ENCODE assay signal across 13 cellular contexts in the genomic region with DNA sequence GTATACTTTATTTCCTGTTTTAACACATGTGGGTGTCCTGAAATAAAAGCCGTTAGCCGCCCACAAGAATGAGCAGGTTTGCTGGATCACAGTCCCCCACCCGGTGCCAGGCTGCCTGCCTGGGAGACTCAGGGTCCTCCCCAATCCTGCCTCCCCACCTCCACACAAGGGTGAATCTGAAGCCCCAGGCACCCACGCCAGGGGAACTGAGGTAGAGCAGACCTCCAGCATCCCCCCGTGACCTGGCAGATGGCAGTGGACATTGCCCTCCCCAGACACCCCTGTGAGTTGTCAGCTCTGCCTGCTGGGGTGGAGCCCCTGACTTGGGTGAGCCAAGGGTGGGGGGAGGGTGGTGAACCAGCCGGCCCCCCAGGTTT.
DNase-seq lines count a peak whose midpoint lies in the region; ATAC-seq and TF ChIP-seq lines count a peak whose summit lies in the region.
"Had no signal": no experiment of that assay in that cellular context is flagged by ENCODE, and none has a peak within 500 bp of the region (broad histone marks: within the 10 kb centered on the region; RNA-seq: fewer than 3 reads in every experiment).

No MANE protein-coding gene starts in this region.

- H3K27me3 ChIP-seq in neutrophil, result peaks cover 27% of the 10 kb centered on the region
- no peaks in the 10 kb centered on the region for H3K27me3 ChIP-seq in aorta (ENCODE audit: control insufficient read depth in 1 of 2, insufficient read depth in 2 of 2, low read length in 1 of 2)
- H3K27me3 ChIP-seq: adrenal gland had no signal

- H3K4me1 Mint-ChIP-seq in natural killer cell treated with Interleukin-12 subunit alpha and Interleukin-12 subunit beta and Interleukin-15 and Interleukin-18, amount 100 ng/mL, for 72 hours (ENCODE audit: low read depth in 2 of 2), result peaks cover 16 to 36% of the 10 kb centered on the region in 2 donors
- H3K4me1 Mint-ChIP-seq in natural killer cell, result peaks cover 21 to 46% of the 10 kb centered on the region in 2 donors
- peaks cover 16% of the 10 kb centered on the region for H3K4me1 Mint-ChIP-seq in T-helper 2 cell treated with Interferon-gamma antibody and Interleukin-4, amounts not matched to agents 5 μg/mL and 100 μg/mL, for 36 hours (ENCODE audit: low read depth)

- H3K4me1 ChIP-seq in neutrophil (ENCODE audit: control insufficient read depth in 1 of 2, insufficient read depth in 1 of 2, low read depth in 1 of 2, low read length in 1 of 2) (peaks cover 23 to 24% of the 10 kb centered on the region in 2 experiments), aorta (ENCODE audit: control insufficient read depth in 1 of 2, insufficient read depth in 2 of 2, low read length in 2 of 2) (peaks cover 0 to 2% of the 10 kb centered on the region in 2 donors)
- H3K4me1 ChIP-seq: prostate gland had no signal

- H3K4me3 Mint-ChIP-seq in natural killer cell treated with Interleukin-12 subunit alpha and Interleukin-12 subunit beta and Interleukin-15 and Interleukin-18, amount 100 ng/mL, for 72 hours, result peak overlapping the region; percentile 54
- H3K4me3 Mint-ChIP-seq in natural killer cell, result no peak overlapping the region
- no peak overlapping the region for H3K4me3 Mint-ChIP-seq in T-helper 2 cell treated with Interferon-gamma antibody and Interleukin-4, amounts not matched to agents 5 μg/mL and 100 μg/mL, for 36 hours
- H3K4me3 Mint-ChIP-seq: mesothelial cell of epicardium had no signal

- H3K27me3 Mint-ChIP-seq in natural killer cell treated with Interleukin-12 subunit alpha and Interleukin-12 subunit beta and Interleukin-15 and Interleukin-18, amount 100 ng/mL, for 72 hours, result peaks cover under 1% of the 10 kb centered on the region in 2 donors
- peaks cover 0 to 1% of the 10 kb centered on the region in 2 donors for H3K27me3 Mint-ChIP-seq in natural killer cell (ENCODE audit: low read depth in 2 of 2)
- H3K27me3 Mint-ChIP-seq in T-helper 2 cell treated with Interferon-gamma antibody and Interleukin-4, amounts not matched to agents 5 μg/mL and 100 μg/mL, for 36 hours (ENCODE audit: low read depth), result no peaks in the 10 kb centered on the region

- peak overlapping the region; percentile 28 to 57 for H3K27ac Mint-ChIP-seq in natural killer cell treated with Interleukin-12 subunit alpha and Interleukin-12 subunit beta and Interleukin-15 and Interleukin-18, amount 100 ng/mL, for 72 hours
- H3K27ac Mint-ChIP-seq in natural killer cell, result peak overlapping the region in 1 of 2 donors; percentile 63
- H3K27ac Mint-ChIP-seq in T-helper 2 cell treated with Interferon-gamma antibody and Interleukin-4, amounts not matched to agents 5 μg/mL and 100 μg/mL, for 36 hours, result peak overlapping the region; percentile 76
- H3K27ac Mint-ChIP-seq: mesothelial cell of epicardium had no signal

- H3K36me3 Mint-ChIP-seq in natural killer cell treated with Interleukin-12 subunit alpha and Interleukin-12 subunit beta and Interleukin-15 and Interleukin-18, amount 100 ng/mL, for 72 hours, result no peaks in the 10 kb centered on the region
- no peaks in the 10 kb centered on the region for H3K36me3 Mint-ChIP-seq in natural killer cell
- no peaks in the 10 kb centered on the region for H3K36me3 Mint-ChIP-seq in T-helper 2 cell treated with Interferon-gamma antibody and Interleukin-4, amounts not matched to agents 5 μg/mL and 100 μg/mL, for 36 hours (ENCODE audit: low read depth)
- H3K36me3 Mint-ChIP-seq: mesothelial cell of epicardium had no signal

- peak; percentile 39 for DNase-seq in natural killer cell treated with Interleukin-12 subunit alpha and Interleukin-12 subunit beta and Interleukin-15 and Interleukin-18, amount 100 ng/mL, for 72 hours (ENCODE audit: low spot score)
- DNase-seq in natural killer cell (no peak), aorta (peak; percentile 44 to 76)
- no peak for DNase-seq in T-helper 2 cell treated with Interferon-gamma antibody and Interleukin-4, amounts not matched to agents 5 μg/mL and 100 μg/mL, for 36 hours (ENCODE audit: low spot score)
- DNase-seq in stimulated activated CD4-positive, alpha-beta T cell treated with anti-CD3 and anti-CD28 coated beads, Interleukin-4, amount 100 ng/mL, for 4 hours, result no peak
- DNase-seq: activated CD4-positive, alpha-beta T cell treated with anti-CD3 and anti-CD28 coated beads, Interleukin-2, amount 50 U/mL, for 48 hours had no signal

- H3K9me3 Mint-ChIP-seq in natural killer cell treated with Interleukin-12 subunit alpha and Interleukin-12 subunit beta and Interleukin-15 and Interleukin-18, amount 100 ng/mL, for 72 hours, result no peaks in the 10 kb centered on the region
- no peaks in the 10 kb centered on the region for H3K9me3 Mint-ChIP-seq in natural killer cell
- no peaks in the 10 kb centered on the region for H3K9me3 Mint-ChIP-seq in T-helper 2 cell treated with Interferon-gamma antibody and Interleukin-4, amounts not matched to agents 5 μg/mL and 100 μg/mL, for 36 hours
- H3K9me3 Mint-ChIP-seq: mesothelial cell of epicardium had no signal

- no peak for ATAC-seq in natural killer cell treated with Interleukin-12 subunit alpha and Interleukin-12 subunit beta and Interleukin-15 and Interleukin-18, amount 100 ng/mL, for 72 hours
- ATAC-seq in natural killer cell (no peak), aorta (ENCODE audit: low FRiP score) (no peak), GM19467 (IDR thresholded peaks at IDR 0.05; ENCODE audit: unreplicated experiment) (no peak), HG02840 (IDR thresholded peaks at IDR 0.05; ENCODE audit: low FRiP score, unreplicated experiment) (no peak)
- ATAC-seq: HCT116 had no signal

- TF ChIP-seq CTCF in natural killer cell (IDR thresholded peaks at IDR 0.05) (no peak), neutrophil (IDR thresholded peaks at IDR 0.05) (no peak)

- WGBS in aorta, 2 donors, result 81% methylated on average over 6 of the region's 6 CpGs

- H3K36me3 ChIP-seq in neutrophil (no peaks in the 10 kb centered on the region), aorta (ENCODE audit: control insufficient read depth in 1 of 2, insufficient read depth in 2 of 2, low read length in 1 of 2) (no peaks in the 10 kb centered on the region)
- H3K36me3 ChIP-seq: adrenal gland, prostate gland had no signal

- H3K9me3 ChIP-seq in neutrophil (no peaks in the 10 kb centered on the region), aorta (ENCODE audit: control insufficient read depth, low read length) (no peaks in the 10 kb centered on the region)
- H3K9me3 ChIP-seq: adrenal gland, prostate gland had no signal

- intact Hi-C loops in natural killer cell (cut with micrococcal nuclease) (no loop called here), aorta (cut with DNase I) (no loop called here)

- H3K27ac ChIP-seq in neutrophil, result peak overlapping the region; percentile 49
- H3K27ac ChIP-seq in aorta (ENCODE audit: low read depth in 1 of 2, low read length in 2 of 2), result no peak overlapping the region
- H3K27ac ChIP-seq: adrenal gland, prostate gland had no signal

- H3K4me3 ChIP-seq in neutrophil (ENCODE audit: low read depth in 1 of 2, low read length in 1 of 2), result no peak overlapping the region
- no peak overlapping the region for H3K4me3 ChIP-seq in aorta (ENCODE audit: low read length in 2 of 2)
- H3K4me3 ChIP-seq: adrenal gland, prostate gland had no signal

Comparison
In these comparisons a context has a peak if more than half of its experiments do, and no peak if none do; other contexts are left out.
1. DNase-seq: peak in natural killer cell treated with Interleukin-12 subunit alpha and Interleukin-12 subunit beta and Interleukin-15 and Interleukin-18, amount 100 ng/mL, for 72 hours (single experiment) and aorta (2 of 2); none in natural killer cell (single experiment), T-helper 2 cell treated with Interferon-gamma antibody and Interleukin-4, amounts not matched to agents 5 μg/mL and 100 μg/mL, for 36 hours (single experiment) and stimulated activated CD4-positive, alpha-beta T cell treated with anti-CD3 and anti-CD28 coated beads, Interleukin-4, amount 100 ng/mL, for 4 hours (0 of 2).